In the genomic region with DNA sequence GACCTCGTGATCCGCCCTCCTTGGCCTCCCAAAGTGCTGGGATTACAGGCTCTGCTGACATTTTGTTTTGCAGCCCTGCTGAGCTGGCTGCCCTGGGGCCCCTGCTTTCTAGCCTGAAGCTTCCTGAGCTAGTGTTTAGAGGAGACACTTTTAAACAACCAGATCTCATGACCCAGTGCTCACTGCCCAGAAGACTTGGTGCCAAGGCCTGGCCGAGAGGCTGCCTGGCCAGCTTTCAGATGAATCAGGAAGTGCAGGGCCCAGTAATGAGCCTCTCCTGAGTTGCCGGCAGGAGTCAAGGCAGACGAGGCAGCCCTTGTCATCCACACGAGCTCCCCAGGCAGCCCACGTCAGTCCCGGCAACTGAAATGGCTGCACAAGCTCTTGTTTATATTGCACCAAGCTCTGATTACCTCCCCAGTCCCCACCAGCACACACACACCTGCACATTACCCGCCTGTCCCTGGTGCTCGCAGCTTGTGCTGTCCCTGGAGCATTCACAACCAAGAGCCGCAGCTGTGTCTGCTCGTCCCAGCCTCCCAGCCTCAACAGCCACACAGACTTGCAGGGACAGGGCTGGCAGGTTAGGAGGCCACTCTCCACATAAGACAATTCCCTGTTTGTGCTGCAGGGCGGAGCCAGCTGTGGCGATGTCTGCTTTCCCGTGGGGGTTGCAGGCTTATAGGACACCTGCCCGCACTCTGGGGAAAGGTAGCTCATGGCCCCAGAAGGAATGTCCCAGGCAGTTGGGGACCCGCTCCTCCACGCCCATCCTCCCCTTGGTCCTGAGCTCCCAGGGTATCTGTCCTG, we compare ENCODE assay signal across 11 cellular contexts.
DNase-seq lines count a peak whose midpoint lies in the region; ATAC-seq and TF ChIP-seq lines count a peak whose summit lies in the region.
"Had no signal": no experiment of that assay in that cellular context is flagged by ENCODE, and none has a peak within 500 bp of the region (broad histone marks: within the 10 kb centered on the region; RNA-seq: fewer than 3 reads in every experiment).

No MANE protein-coding gene starts in this region.

- peak overlapping the region in 3 of 4 donors; percentile 2 to 53 (median 6) for H3K27ac ChIP-seq in gastroesophageal sphincter

- H3K4me3 Mint-ChIP-seq in stimulated activated naive B cell treated with anti-CD40 and anti-IgM and Interleukin-4, amounts not matched to agents 10 μg/mL and 1 μg/mL and 100 μg/mL, for 72 hours, result no peak overlapping the region
- no peak overlapping the region for H3K4me3 Mint-ChIP-seq in MCF 10A (ENCODE audit: unreplicated experiment)
- H3K4me3 Mint-ChIP-seq: activated CD8-positive, alpha-beta memory T cell treated with anti-CD3 and anti-CD28 coated beads, Interleukin-2, amount 10 ng/mL, durations not matched to agents 7 days and 5 days had no signal

- H3K9me3 ChIP-seq in MG63, result no peaks in the 10 kb centered on the region; the same call in 1 of the 2 replicates
- H3K9me3 ChIP-seq in gastroesophageal sphincter, result no peaks in the 10 kb centered on the region

- BruUV-seq in MCF 10A (replicated peaks; lab: Mats Ljungman, UMichigan), result no TSS peak

- TF ChIP-seq POLR2A in gastroesophageal sphincter (IDR thresholded peaks at IDR 0.05), result no peak

- ATAC-seq in gastroesophageal sphincter (peak; percentile 71), GM19023 (IDR thresholded peaks at IDR 0.05; ENCODE audit: unreplicated experiment) (no peak)
- ATAC-seq in stimulated activated naive B cell treated with anti-CD40 and anti-IgM and Interleukin-4, amounts not matched to agents 10 μg/mL and 1 μg/mL and 100 μg/mL, for 72 hours (replicated peaks), result no peak
- ATAC-seq: activated CD8-positive, alpha-beta memory T cell treated with anti-CD3 and anti-CD28 coated beads, Interleukin-2, amount 10 ng/mL, durations not matched to agents 7 days and 5 days had no signal

- H3K36me3 ChIP-seq in MG63 (no peaks in the 10 kb centered on the region), gastroesophageal sphincter (no peaks in the 10 kb centered on the region)

- H3K27ac Mint-ChIP-seq in stimulated activated naive B cell treated with anti-CD40 and anti-IgM and Interleukin-4, amounts not matched to agents 10 μg/mL and 1 μg/mL and 100 μg/mL, for 72 hours, result no peak overlapping the region
- H3K27ac Mint-ChIP-seq in MCF 10A (ENCODE audit: low read depth, unreplicated experiment), result no peak overlapping the region
- H3K27ac Mint-ChIP-seq: activated CD8-positive, alpha-beta memory T cell treated with anti-CD3 and anti-CD28 coated beads, Interleukin-2, amount 10 ng/mL, durations not matched to agents 7 days and 5 days had no signal

- H3K4me3 ChIP-seq in MG63, result no peak overlapping the region
- H3K4me3 ChIP-seq in gastroesophageal sphincter, result no peak overlapping the region

- CTCF ChIA-PET in MCF 10A (lab: Yijun Ruan, JAX), result no interaction called here

- TF ChIP-seq CTCF in gastroesophageal sphincter (IDR thresholded peaks at IDR 0.05) (no peak), MCF 10A (IDR thresholded peaks at IDR 0.05; ENCODE audit: unreplicated experiment) (no peak)

- H3K27me3 Mint-ChIP-seq in stimulated activated naive B cell treated with anti-CD40 and anti-IgM and Interleukin-4, amounts not matched to agents 10 μg/mL and 1 μg/mL and 100 μg/mL, for 72 hours, result peaks cover 5 to 7% of the 10 kb centered on the region in 2 donors
- H3K27me3 Mint-ChIP-seq in MCF 10A (ENCODE audit: insufficient read depth, unreplicated experiment), result no peaks in the 10 kb centered on the region
- H3K27me3 Mint-ChIP-seq: activated CD8-positive, alpha-beta memory T cell treated with anti-CD3 and anti-CD28 coated beads, Interleukin-2, amount 10 ng/mL, durations not matched to agents 7 days and 5 days had no signal

- DNase-seq in MG63 (peak; percentile 93), NCI-H748 treated with DMSO at 0.1 percent for 48 hours (lab: John Stamatoyannopoulos, UW) (peak; percentile 29), retina (peak; percentile 31), MCF 10A (ENCODE audit: unreplicated experiment) (no peak)
- DNase-seq in stimulated activated naive B cell treated with anti-CD40 and anti-IgM and Interleukin-4, amounts not matched to agents 10 μg/mL and 1 μg/mL and 100 μg/mL, for 72 hours, result no peak
- DNase-seq in effector CD8-positive, alpha-beta T cell (lab: John Stamatoyannopoulos, UW), result no peak
- DNase-seq: activated CD8-positive, alpha-beta memory T cell treated with anti-CD3 and anti-CD28 coated beads, Interleukin-2, amount 10 ng/mL, durations not matched to agents 7 days and 5 days; erythroblast; NCI-H446 had no signal

- WGBS in gastroesophageal sphincter (ENCODE audit: low coverage in 1 of 2), 2 donors, result no CpG with 5 or more reads among the region's 18 CpGs

- peaks cover 2 to 3% of the 10 kb centered on the region in 2 donors for H3K36me3 Mint-ChIP-seq in stimulated activated naive B cell treated with anti-CD40 and anti-IgM and Interleukin-4, amounts not matched to agents 10 μg/mL and 1 μg/mL and 100 μg/mL, for 72 hours
- H3K36me3 Mint-ChIP-seq in MCF 10A (ENCODE audit: insufficient read depth, unreplicated experiment), result no peaks in the 10 kb centered on the region
- H3K36me3 Mint-ChIP-seq: activated CD8-positive, alpha-beta memory T cell treated with anti-CD3 and anti-CD28 coated beads, Interleukin-2, amount 10 ng/mL, durations not matched to agents 7 days and 5 days had no signal

- H3K27me3 ChIP-seq in MG63, result no peaks in the 10 kb centered on the region
- H3K27me3 ChIP-seq in gastroesophageal sphincter, result no peaks in the 10 kb centered on the region

- POLR2A ChIA-PET in MCF 10A (lab: Yijun Ruan, JAX), result no interaction called here

- H3K4me1 ChIP-seq in gastroesophageal sphincter, result peaks cover 0 to 32% (median 0%) of the 10 kb centered on the region in 3 donors

- TF ChIP-seq EP300 in gastroesophageal sphincter (IDR thresholded peaks at IDR 0.05), result no peak

- no peaks in the 10 kb centered on the region for H3K4me1 Mint-ChIP-seq in stimulated activated naive B cell treated with anti-CD40 and anti-IgM and Interleukin-4, amounts not matched to agents 10 μg/mL and 1 μg/mL and 100 μg/mL, for 72 hours
- peaks cover 13% of the 10 kb centered on the region for H3K4me1 Mint-ChIP-seq in MCF 10A (ENCODE audit: insufficient read depth, unreplicated experiment)
- H3K4me1 Mint-ChIP-seq: activated CD8-positive, alpha-beta memory T cell treated with anti-CD3 and anti-CD28 coated beads, Interleukin-2, amount 10 ng/mL, durations not matched to agents 7 days and 5 days had no signal

- peaks cover 18 to 19% of the 10 kb centered on the region in 2 donors for H3K9me3 Mint-ChIP-seq in stimulated activated naive B cell treated with anti-CD40 and anti-IgM and Interleukin-4, amounts not matched to agents 10 μg/mL and 1 μg/mL and 100 μg/mL, for 72 hours
- peaks cover 13% of the 10 kb centered on the region for H3K9me3 Mint-ChIP-seq in MCF 10A (ENCODE audit: unreplicated experiment)

- intact Hi-C loops in MCF 10A (cut with micrococcal nuclease), result no loop called here

Comparison
In these comparisons a context has a peak if more than half of its experiments do, and no peak if none do; other contexts are left out.
1. DNase-seq: peak in MG63 (single experiment), NCI-H748 treated with DMSO at 0.1 percent for 48 hours (single experiment) and retina (single experiment); none in stimulated activated naive B cell treated with anti-CD40 and anti-IgM and Interleukin-4, amounts not matched to agents 10 μg/mL and 1 μg/mL and 100 μg/mL, for 72 hours (single experiment), MCF 10A (single experiment) and effector CD8-positive, alpha-beta T cell (single experiment).